In the genomic region with DNA sequence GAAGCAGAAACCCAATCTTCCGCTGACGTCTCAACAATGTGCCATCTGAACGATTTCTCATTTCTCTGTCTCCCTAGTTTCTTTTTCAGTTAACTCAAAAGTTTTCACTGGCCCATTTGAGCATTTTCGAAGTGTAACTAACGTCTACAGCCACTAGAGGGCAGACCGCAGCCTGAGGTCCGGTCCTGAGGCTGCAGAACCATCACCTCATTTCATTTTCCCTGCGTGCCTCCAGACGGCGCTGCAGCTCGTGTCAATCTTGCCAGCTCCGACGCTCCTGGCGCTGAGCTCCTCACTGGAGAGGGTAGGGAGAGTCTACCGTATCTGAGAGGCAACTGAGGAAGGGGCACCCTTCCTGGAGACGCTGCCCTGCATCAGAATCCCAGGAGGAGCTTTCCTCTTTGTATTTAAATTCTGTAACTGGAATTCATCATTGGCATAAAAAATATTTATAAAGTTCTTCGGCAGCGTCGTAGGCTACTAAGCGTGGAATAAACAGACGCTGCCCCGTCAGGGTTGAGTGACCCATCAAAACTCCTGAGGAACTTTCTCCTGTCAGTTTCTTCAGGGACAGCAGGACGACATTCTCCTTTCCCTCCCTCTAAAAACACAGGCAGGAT, we compare ENCODE assay signal across 8 cellular contexts. TPM values are rescaled to one million over a fixed set of nuclear protein-coding genes. Genes with fewer than 3 reads are reported as not detected.
DNase-seq lines count a peak whose midpoint lies in the region; ATAC-seq and TF ChIP-seq lines count a peak whose summit lies in the region.

No MANE protein-coding gene starts in this region.

- 0 out of 2 replicates have a peak, but pooled peaks have one; percentile 28 for TF ChIP-seq POLR2A in Raji (IDR thresholded peaks at IDR 0.05; ENCODE audit: insufficient read depth, low read depth, low read length)

- H3K27ac ChIP-seq in foreskin keratinocyte: no peak overlapping the region

- H3K36me3 ChIP-seq in H7 (replicated peaks; ENCODE audit: control insufficient read depth, insufficient read depth, low read length) (no peaks in the 10 kb centered on the region), MG63 (no peaks in the 10 kb centered on the region)

- H3K4me3 ChIP-seq in H7 (ENCODE audit: insufficient read depth, low read depth, low read length) (no peak overlapping the region), MG63 (peak overlapping the region; percentile 47)

- ATAC-seq in foreskin keratinocyte (peak; percentile 89), omental fat pad (ENCODE audit: low FRiP score) (peak; percentile 93)

- no peaks in the 10 kb centered on the region for H3K4me1 ChIP-seq in foreskin keratinocyte

- H3K27me3 ChIP-seq in H7 (ENCODE audit: control insufficient read depth, insufficient read depth, low read length) (no peaks in the 10 kb centered on the region), MG63 (no peaks in the 10 kb centered on the region), foreskin keratinocyte (peaks cover under 1% of the 10 kb centered on the region)

- no peaks in the 10 kb centered on the region for H3K9me3 ChIP-seq in MG63

- TF ChIP-seq CTCF in foreskin keratinocyte (conservative IDR thresholded peaks at IDR 0.05): peak; percentile 100
- TF ChIP-seq CTCF in omental fat pad (IDR thresholded peaks at IDR 0.05): peak; percentile 93 to 99 (median 97)

- DNase-seq in EL (peak; percentile 90), H7 (peak; percentile 89), MG63 (peak; percentile 64), foreskin keratinocyte (peak; percentile 27 to 59), omental fat pad (ENCODE audit: low spot score) (peak; percentile 52), superior temporal gyrus (ENCODE audit: extremely low spot score) (peak; percentile 96)
- peak; percentile 63 for DNase-seq in activated T-helper 9 cell treated with anti-CD3 and anti-CD28 coated beads, Interleukin-2, amount 50 U/mL, for 16 hours (ENCODE audit: low read depth)

RNA-seq across cellular contexts. Expression of a gene that starts 28.5 kb away (rescaled TPM):
- total RNA-seq in H7 (2014; rRNA removed; shearing (Covaris generic)): 3.7 and 4.2 TPM in 2 replicates
- total RNA-seq in MG63 (2014; rRNA removed; shearing (Covaris generic); ENCODE audit: low replicate concordance): 2.0 and 10.3 TPM in 2 replicates
- total RNA-seq in foreskin keratinocyte: 10.2 and 12.1 TPM in 2 replicates
- 15.6 and 16.5 TPM in 2 replicates for polyA plus RNA-seq in foreskin keratinocyte
- total RNA-seq in omental fat pad: 10 to 100 TPM in 2 of 4 donors, 1 to 10 TPM in 2; 5.9 to 13.9 (median 10.4) TPM

Comparison
In these comparisons a context has a peak if more than half of its experiments do, and no peak if none do; other contexts are left out.
1. DNase-seq: peak in every context shown above with its lines; median percentile 96 in superior temporal gyrus; 90 in EL; 89 in H7; 64 in MG63; 63 in activated T-helper 9 cell treated with anti-CD3 and anti-CD28 coated beads, Interleukin-2, amount 50 U/mL, for 16 hours; 52 in omental fat pad; 43 in foreskin keratinocyte.